Comparison of ENCODE assay signal across 1 cellular context in genomic region chr16:10944249-10945064, GRCh38.
TF ChIP-seq lines count a peak whose summit lies in the region.

CLEC16A (plus strand) TSS chr16:10944564; CDS start chr16:10944718, 154 bp downstream.

TF ChIP-seq in K562, 482 proteins besides CTCF, POLR2A, EP300 and RAD21 (continued from another document and continues in another):
- TF ChIP-seq UBTF (IDR thresholded peaks at IDR 0.05; ENCODE audit: borderline replicate concordance in 1 of 2, low read depth in 2 of 2, low read length in 2 of 2), result peak; percentile 50 to 74; a peak in 2 of 4 replicates
- no peak for TF ChIP-seq ATF1 (CRISPR knock-in tag; IDR thresholded peaks at IDR 0.05)
- TF ChIP-seq ATF1 (tag; IDR thresholded peaks at IDR 0.05), result peak; percentile 81
- peak; percentile 63 for TF ChIP-seq U2AF1 (optimal IDR thresholded peaks at IDR 0.05; ENCODE audit: low read depth, low read length)
- TF ChIP-seq CXXC5 (CRISPR knock-in tag; IDR thresholded peaks at IDR 0.05), result peak; percentile 87
- TF ChIP-seq POLR2H (tag; IDR thresholded peaks at IDR 0.05; ENCODE audit: low read depth), result no peak
- TF ChIP-seq ZNF584 (CRISPR knock-in tag; IDR thresholded peaks at IDR 0.05; ENCODE audit: low read depth), result peak; percentile 71; the same call in 1 of the 2 replicates
- TF ChIP-seq CCNT2 (IDR thresholded peaks at IDR 0.05; ENCODE audit: borderline replicate concordance, extremely low read depth, insufficient read length, low read depth, low read length), result peak; percentile 89
- no peak for TF ChIP-seq CHD7 (IDR thresholded peaks at IDR 0.05; ENCODE audit: low read depth, low read length)
- TF ChIP-seq SIX5 (IDR thresholded peaks at IDR 0.05; ENCODE audit: borderline replicate concordance in 1 of 2, insufficient read depth in 1 of 2, low read depth in 1 of 2, low read length in 2 of 2), result peak; percentile 97 to 98
- peak; percentile 42; the same call in 1 of the 2 replicates for TF ChIP-seq JUN (IDR thresholded peaks at IDR 0.05; ENCODE audit: borderline replicate concordance, low read depth, low read length)
- TF ChIP-seq JUN (CRISPR knock-in tag; IDR thresholded peaks at IDR 0.05; ENCODE audit: borderline replicate concordance), result no peak
- TF ChIP-seq ZFP36 (IDR thresholded peaks at IDR 0.05; ENCODE audit: low read depth, low read length, partially characterized antibody), result peak; percentile 12
- peak; percentile 78 for TF ChIP-seq MYC (IDR thresholded peaks at IDR 0.05; ENCODE audit: low read depth, low read length)
- no peak for TF ChIP-seq MYC (CRISPR knock-in tag; IDR thresholded peaks at IDR 0.05; ENCODE audit: borderline replicate concordance, low read depth)
- TF ChIP-seq ATF3 (IDR thresholded peaks at IDR 0.05), result no peak
- no peak for TF ChIP-seq ATF3 (CRISPR knock-in tag; conservative IDR thresholded peaks at IDR 0.05)
- no peak for TF ChIP-seq ZNF561 (CRISPR knock-in tag; conservative IDR thresholded peaks at IDR 0.05)
- TF ChIP-seq RFX5 (IDR thresholded peaks at IDR 0.05; ENCODE audit: low read depth, low read length), result no peak
- TF ChIP-seq POLR2B (IDR thresholded peaks at IDR 0.05; ENCODE audit: low read depth, partially characterized antibody), result no peak
- peak; percentile 94 for TF ChIP-seq CREB3L1 (IDR thresholded peaks at IDR 0.05; ENCODE audit: borderline replicate concordance, low read depth)
- TF ChIP-seq LARP7 (IDR thresholded peaks at IDR 0.05), result peak; percentile 19; the same call in 1 of the 2 replicates
- TF ChIP-seq SIRT6 (IDR thresholded peaks at IDR 0.05; ENCODE audit: low read depth, low read length), result no peak
- no peak for TF ChIP-seq ZFP1 (CRISPR knock-in tag; IDR thresholded peaks at IDR 0.05)
- peak; percentile 62 for TF ChIP-seq JUND (IDR thresholded peaks at IDR 0.05; ENCODE audit: borderline replicate concordance, low read depth, low read length)
- TF ChIP-seq JUND (tag; IDR thresholded peaks at IDR 0.05; ENCODE audit: borderline replicate concordance, low read depth, low read length), result no peak; the same call in 2 of the 3 replicates
- TF ChIP-seq SP1 (CRISPR knock-in tag; IDR thresholded peaks at IDR 0.05), result peak; percentile 93
- 0 out of 2 replicates have a peak, but pooled peaks have one; percentile 2 for TF ChIP-seq PBX2 (CRISPR knock-in tag; IDR thresholded peaks at IDR 0.05; ENCODE audit: low read depth)
- TF ChIP-seq PBX2 (tag; conservative IDR thresholded peaks at IDR 0.05; ENCODE audit: low read depth), result no peak
- TF ChIP-seq NONO (IDR thresholded peaks at IDR 0.05; ENCODE audit: low read depth in 2 of 2, low read length in 1 of 2), result no peak
- no peak for TF ChIP-seq BRD9 (IDR thresholded peaks at IDR 0.05; ENCODE audit: low read depth, partially characterized antibody)
- no peak for TF ChIP-seq ZC3H11A (IDR thresholded peaks at IDR 0.05; ENCODE audit: low read depth, low read length)
- no peak for TF ChIP-seq DLX4 (CRISPR knock-in tag; IDR thresholded peaks at IDR 0.05)
- peak; percentile 83 for TF ChIP-seq GMEB1 (CRISPR knock-in tag; IDR thresholded peaks at IDR 0.05)
- no peak for TF ChIP-seq FOXK2 (conservative IDR thresholded peaks at IDR 0.05 in 1 of 2, IDR thresholded peaks at IDR 0.05 in 1 of 2; ENCODE audit: low read depth in 2 of 2)
